In genomic region chr13:27449936-27450828, GRCh38 we compare ENCODE assay signal across 8 cellular contexts. TPM values are rescaled to one million over a fixed set of nuclear protein-coding genes. Genes with fewer than 3 reads are reported as not detected.
DNase-seq lines count a peak whose midpoint lies in the region; ATAC-seq and TF ChIP-seq lines count a peak whose summit lies in the region.

MTIF3 (minus strand) TSS chr13:27450564; CDS start chr13:27440448, 10,116 bp downstream.

- peak; percentile 82 for ATAC-seq in HG02571 (IDR thresholded peaks at IDR 0.05; ENCODE audit: unreplicated experiment)

- H3K27me3 Mint-ChIP-seq in activated naive CD4-positive, alpha-beta T cell treated with anti-CD3 and anti-CD28 coated beads, Interleukin-2, amount 50 U/mL, for 24 hours = no peaks in the 10 kb centered on the region

- H3K4me2 ChIP-seq in SK-N-SH = peak within 1 kb of the TSS; percentile 78

- H3K36me3 Mint-ChIP-seq in activated naive CD4-positive, alpha-beta T cell treated with anti-CD3 and anti-CD28 coated beads, Interleukin-2, amount 50 U/mL, for 24 hours = peaks cover 4% of the 10 kb centered on the region

- TF ChIP-seq RAD21 in SK-N-SH (IDR thresholded peaks at IDR 0.05; ENCODE audit: low read length) = no peak

- H3K9me2 ChIP-seq in SK-N-SH = no peaks in the 10 kb centered on the region

- CTCF ChIA-PET in SK-N-SH (lab: Yijun Ruan, JAX) = interaction anchor here (0.9 to 1.1 kb wide), 3 partner anchors 9 to 83 kb away, joined by 3 to 5 read pairs (median 3); no protein-coding TSS in a partner anchor

- H3K9me3 ChIP-seq in SK-N-SH = no peaks in the 10 kb centered on the region

- H3K4me1 ChIP-seq in SK-N-SH (ENCODE audit: control insufficient read depth in 1 of 2, insufficient read depth in 2 of 2, low read depth in 1 of 2, low read length in 1 of 2) = peaks cover 0 to 10% of the 10 kb centered on the region in 2 experiments; a peak in 2 of 4 replicates

- H3K36me3 ChIP-seq in GM06990 (ENCODE audit: control insufficient read depth, insufficient read depth, low read length) (peaks cover 2% of the 10 kb centered on the region), SK-N-SH (replicated peaks in 1 of 2; ENCODE audit: control insufficient read depth in 1 of 2, insufficient read depth in 2 of 2, low read length in 1 of 2) (peaks cover 0 to 2% of the 10 kb centered on the region in 2 experiments)

- H3K9me3 Mint-ChIP-seq in activated naive CD4-positive, alpha-beta T cell treated with anti-CD3 and anti-CD28 coated beads, Interleukin-2, amount 50 U/mL, for 24 hours = no peaks in the 10 kb centered on the region

- no peak for TF ChIP-seq EP300 in SK-N-SH (IDR thresholded peaks at IDR 0.05; ENCODE audit: borderline replicate concordance in 1 of 2, low read depth in 1 of 2, low read length in 1 of 2)

- H3K79me2 ChIP-seq in SK-N-SH (ENCODE audit: insufficient read depth) = peaks cover 42% of the 10 kb centered on the region

- TF ChIP-seq CTCF in GM06990 (IDR thresholded peaks at IDR 0.05; ENCODE audit: insufficient read depth, low read length, poor library complexity, severe bottlenecking) = no peak
- no peak for TF ChIP-seq CTCF in SK-N-SH (IDR thresholded peaks at IDR 0.05)

- WGBS in SK-N-SH (ENCODE audit: low lambda C conversion rate) = 3% methylated on average over 28 of the region's 81 CpGs

- peak within 1 kb of the TSS; percentile 95 for H2AFZ ChIP-seq in SK-N-SH (ENCODE audit: low read depth)

- peak within 1 kb of the TSS; percentile 79 for H3K9ac ChIP-seq in SK-N-SH

- H4K20me1 ChIP-seq in SK-N-SH (ENCODE audit: insufficient read depth) = no peaks in the 10 kb centered on the region

- peak within 1 kb of the TSS; percentile 89 for H3K4me3 Mint-ChIP-seq in activated naive CD4-positive, alpha-beta T cell treated with anti-CD3 and anti-CD28 coated beads, Interleukin-2, amount 50 U/mL, for 24 hours

- peaks cover 11% of the 10 kb centered on the region for H3F3A ChIP-seq in SK-N-SH (replicated peaks; ENCODE audit: insufficient read depth)

- H3K4me3 ChIP-seq in GM06990 (replicated peaks; ENCODE audit: low read depth, low read length) (peak within 1 kb of the TSS; percentile 79), SK-N-SH (ENCODE audit: low read depth in 2 of 2, low read length in 1 of 2) (peak within 1 kb of the TSS; percentile 81 to 96)

- H3K27ac ChIP-seq in SK-N-SH (ENCODE audit: low read depth in 2 of 2, low read length in 1 of 2) (peak within 1 kb of the TSS; percentile 92 to 99), temporal lobe (ENCODE audit: low read depth, low read length) (peak within 1 kb of the TSS; percentile 97)

- H3K27ac Mint-ChIP-seq in activated naive CD4-positive, alpha-beta T cell treated with anti-CD3 and anti-CD28 coated beads, Interleukin-2, amount 50 U/mL, for 24 hours = peak within 1 kb of the TSS; percentile 93

- DNase-seq in GM06990 (ENCODE audit: extremely low read depth, insufficient read length) (peak; percentile 98), NCI-H1048 (lab: John Stamatoyannopoulos, UW) (peak; percentile 92), SK-N-SH (peak; percentile 93), globus pallidus (ENCODE audit: low spot score) (peak; percentile 89), occipital lobe (lab: John Stamatoyannopoulos, UW) (peak; percentile 87)

- POLR2A ChIA-PET in SK-N-SH (lab: Yijun Ruan, JAX) = interaction anchor here (0.8 kb wide), 1 partner anchor 688 kb away, joined by 3 read pairs; the partner anchor contains the start of gene PAN3

- peaks cover 56% of the 10 kb centered on the region for H3K4me1 Mint-ChIP-seq in activated naive CD4-positive, alpha-beta T cell treated with anti-CD3 and anti-CD28 coated beads, Interleukin-2, amount 50 U/mL, for 24 hours

- H3K27me3 ChIP-seq in GM06990 (replicated peaks; ENCODE audit: control insufficient read depth, insufficient read depth, low read length) (no peaks in the 10 kb centered on the region), SK-N-SH (ENCODE audit: insufficient read depth) (no peaks in the 10 kb centered on the region)

TF ChIP-seq in SK-N-SH, 30 proteins besides CTCF, POLR2A, EP300 and RAD21 (continues in another document):
- TF ChIP-seq RCOR1 (IDR thresholded peaks at IDR 0.05; ENCODE audit: low read length) (no peak; the same call in 1 of the 2 replicates), POLR2AphosphoS5 (IDR thresholded peaks at IDR 0.05; ENCODE audit: low read depth, low read length) (peak; percentile 76), FOXM1 (IDR thresholded peaks at IDR 0.05; ENCODE audit: low read depth) (no peak), YY1 (IDR thresholded peaks at IDR 0.05; ENCODE audit: low read depth) (peak; percentile 46; the same call in 1 of the 2 replicates), REST (IDR thresholded peaks at IDR 0.05; ENCODE audit: low read depth, low read length) (no peak), IRF3 (IDR thresholded peaks at IDR 0.05; ENCODE audit: low read depth, low read length) (no peak), FOSL2 (IDR thresholded peaks at IDR 0.05; ENCODE audit: borderline replicate concordance, low read depth) (no peak), CHD2 (IDR thresholded peaks at IDR 0.05; ENCODE audit: low read length, partially characterized antibody) (peak; percentile 15), GATA2 (CRISPR knock-in tag; IDR thresholded peaks at IDR 0.05) (no peak), MXI1 (IDR thresholded peaks at IDR 0.05; ENCODE audit: low read depth, low read length) (peak; percentile 58; the same call in 1 of the 2 replicates), TEAD4 (IDR thresholded peaks at IDR 0.05; ENCODE audit: borderline replicate concordance, insufficient read depth) (no peak), FOXJ3 (CRISPR knock-in tag; IDR thresholded peaks at IDR 0.05) (no peak), RXRA (IDR thresholded peaks at IDR 0.05; ENCODE audit: borderline replicate concordance, low read depth) (no peak)
- TF ChIP-seq, protein P1, sequence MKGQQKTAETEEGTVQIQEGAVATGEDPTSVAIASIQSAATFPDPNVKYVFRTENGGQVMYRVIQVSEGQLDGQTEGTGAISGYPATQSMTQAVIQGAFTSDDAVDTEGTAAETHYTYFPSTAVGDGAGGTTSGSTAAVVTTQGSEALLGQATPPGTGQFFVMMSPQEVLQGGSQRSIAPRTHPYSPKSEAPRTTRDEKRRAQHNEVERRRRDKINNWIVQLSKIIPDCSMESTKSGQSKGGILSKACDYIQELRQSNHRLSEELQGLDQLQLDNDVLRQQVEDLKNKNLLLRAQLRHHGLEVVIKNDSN (IDR thresholded peaks at IDR 0.05; ENCODE audit: borderline replicate concordance, low read depth) = no peak
- TF ChIP-seq, protein P2, sequence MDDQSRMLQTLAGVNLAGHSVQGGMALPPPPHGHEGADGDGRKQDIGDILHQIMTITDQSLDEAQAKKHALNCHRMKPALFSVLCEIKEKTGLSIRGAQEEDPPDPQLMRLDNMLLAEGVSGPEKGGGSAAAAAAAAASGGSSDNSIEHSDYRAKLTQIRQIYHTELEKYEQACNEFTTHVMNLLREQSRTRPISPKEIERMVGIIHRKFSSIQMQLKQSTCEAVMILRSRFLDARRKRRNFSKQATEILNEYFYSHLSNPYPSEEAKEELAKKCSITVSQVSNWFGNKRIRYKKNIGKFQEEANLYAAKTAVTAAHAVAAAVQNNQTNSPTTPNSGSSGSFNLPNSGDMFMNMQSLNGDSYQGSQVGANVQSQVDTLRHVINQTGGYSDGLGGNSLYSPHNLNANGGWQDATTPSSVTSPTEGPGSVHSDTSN (IDR thresholded peaks at IDR 0.05) = peak; percentile 49; the same call in 1 of the 2 replicates
- TF ChIP-seq, protein P3, sequence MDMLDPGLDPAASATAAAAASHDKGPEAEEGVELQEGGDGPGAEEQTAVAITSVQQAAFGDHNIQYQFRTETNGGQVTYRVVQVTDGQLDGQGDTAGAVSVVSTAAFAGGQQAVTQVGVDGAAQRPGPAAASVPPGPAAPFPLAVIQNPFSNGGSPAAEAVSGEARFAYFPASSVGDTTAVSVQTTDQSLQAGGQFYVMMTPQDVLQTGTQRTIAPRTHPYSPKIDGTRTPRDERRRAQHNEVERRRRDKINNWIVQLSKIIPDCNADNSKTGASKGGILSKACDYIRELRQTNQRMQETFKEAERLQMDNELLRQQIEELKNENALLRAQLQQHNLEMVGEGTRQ (IDR thresholded peaks at IDR 0.05; ENCODE audit: borderline replicate concordance, low read depth, low read length) = no peak

RNA-seq across cellular contexts. Expression of gene MTIF3, which starts in this region (rescaled TPM):
- polyA plus RNA-seq in SK-N-SH (2012; rRNA removed) = 29.5 and 35.6 TPM in 2 replicates
- polyA plus RNA-seq in SK-N-SH (2012; cell fraction: cytosol; rRNA removed) = 36.4 and 56.6 TPM in 2 replicates
- polyA plus RNA-seq in SK-N-SH (2012; cell fraction: nucleus; rRNA removed) = 42.6 and 50.7 TPM in 2 replicates
- total RNA-seq in occipital lobe = 50.2 TPM
- total RNA-seq in temporal lobe = 21.9 TPM

Comparison
In these comparisons a context has a peak if more than half of its experiments do, and no peak if none do; other contexts are left out.
1. Peak in every context shown above with its lines: DNase-seq, ATAC-seq, H3K4me3 ChIP-seq and H3K27ac ChIP-seq.